Comparison of ENCODE assay signal across 10 cellular contexts in genomic region chr4:38013461-38014366, GRCh38. TPM values are rescaled to one million over a fixed set of nuclear protein-coding genes. Genes with fewer than 3 reads are reported as not detected.
DNase-seq lines count a peak whose midpoint lies in the region; ATAC-seq, FAIRE-seq and TF ChIP-seq lines count a peak whose summit lies in the region.
"Had no signal": no experiment of that assay in that cellular context is flagged by ENCODE, and none has a peak within 500 bp of the region (broad histone marks: within the 10 kb centered on the region; RNA-seq: fewer than 3 reads in every experiment).

No MANE protein-coding gene starts in this region.

- CTCF ChIA-PET in Panc1 (lab: Charles Lee), result no interaction called here

- H3K79me2 ChIP-seq in GM23338 (replicated peaks; ENCODE audit: insufficient read depth), result peaks cover 27% of the 10 kb centered on the region

- BruUV-seq in Panc1 (replicated peaks; lab: Mats Ljungman, UMichigan), result no TSS peak

- 0 out of 2 replicates have a peak overlapping the region, but pooled peaks have one; percentile 51 for H3K27ac ChIP-seq in GM23338 (ENCODE audit: low read depth)
- no peak overlapping the region for H3K27ac ChIP-seq in Panc1 (ENCODE audit: low read length)
- H3K27ac ChIP-seq in psoas muscle, result no peak overlapping the region
- H3K27ac ChIP-seq: WERI-Rb-1 had no signal

- TF ChIP-seq CTCF in GM23338 (conservative IDR thresholded peaks at IDR 0.05; ENCODE audit: low read depth in 2 of 2), result no peak
- no peak for TF ChIP-seq CTCF in Panc1 (IDR thresholded peaks at IDR 0.05)
- TF ChIP-seq CTCF in psoas muscle (IDR thresholded peaks at IDR 0.05), result no peak

- H3K4me3 Mint-ChIP-seq in GM23338, result no peak overlapping the region
- H3K4me3 Mint-ChIP-seq in stimulated activated naive B cell treated with anti-CD40 and anti-IgM and Interleukin-4, amounts not matched to agents 10 μg/mL and 1 μg/mL and 100 μg/mL, for 72 hours, result no peak overlapping the region

- H3K27me3 ChIP-seq in GM23338 (ENCODE audit: insufficient read depth) (no peaks in the 10 kb centered on the region), Panc1 (ENCODE audit: control insufficient read depth, insufficient read depth, low read length) (no peaks in the 10 kb centered on the region), psoas muscle (ENCODE audit: insufficient read depth in 3 of 3, low read length in 2 of 3) (no peaks in the 10 kb centered on the region)

- intact Hi-C loops in Panc1 (cut with micrococcal nuclease; ENCODE audit: unreplicated experiment) (no loop called here), psoas muscle (cut with DNase I) (no loop called here)

- H3K27ac Mint-ChIP-seq in GM23338, result no peak overlapping the region
- H3K27ac Mint-ChIP-seq in stimulated activated naive B cell treated with anti-CD40 and anti-IgM and Interleukin-4, amounts not matched to agents 10 μg/mL and 1 μg/mL and 100 μg/mL, for 72 hours, result no peak overlapping the region

- no peak overlapping the region for H2AFZ ChIP-seq in GM23338

- H3K9me2 ChIP-seq in GM23338 (ENCODE audit: insufficient read depth), result no peaks in the 10 kb centered on the region

- FAIRE-seq in GM12892 (lab: Jason Lieb, UNC), result no peak

- H3K9me3 ChIP-seq in Panc1 (ENCODE audit: control insufficient read depth, insufficient read depth, low read depth, low read length) (no peaks in the 10 kb centered on the region), psoas muscle (no peaks in the 10 kb centered on the region)

- H3K9me3 Mint-ChIP-seq in GM23338, result no peaks in the 10 kb centered on the region; the same call in 2 of the 3 replicates
- no peaks in the 10 kb centered on the region for H3K9me3 Mint-ChIP-seq in stimulated activated naive B cell treated with anti-CD40 and anti-IgM and Interleukin-4, amounts not matched to agents 10 μg/mL and 1 μg/mL and 100 μg/mL, for 72 hours

- 44 to 60% (median 48%) methylated on average over 9 of the region's 9 CpGs for WGBS in psoas muscle, 3 donors

- no peaks in the 10 kb centered on the region for H3F3A ChIP-seq in GM23338 (replicated peaks; ENCODE audit: low read depth)

- H3K4me1 ChIP-seq in GM23338 (ENCODE audit: insufficient read depth) (peaks cover 5% of the 10 kb centered on the region; the same call in 1 of the 2 replicates), Panc1 (ENCODE audit: control insufficient read depth, insufficient read depth, low read length) (no peaks in the 10 kb centered on the region; the same call in 1 of the 2 replicates), psoas muscle (peaks cover 18% of the 10 kb centered on the region)

- peaks cover 11% of the 10 kb centered on the region for H3K36me3 Mint-ChIP-seq in GM23338 (ENCODE audit: low read depth)
- peaks cover 13 to 24% of the 10 kb centered on the region in 2 donors for H3K36me3 Mint-ChIP-seq in stimulated activated naive B cell treated with anti-CD40 and anti-IgM and Interleukin-4, amounts not matched to agents 10 μg/mL and 1 μg/mL and 100 μg/mL, for 72 hours

- TF ChIP-seq POLR2A in GM12892 (IDR thresholded peaks at IDR 0.05; ENCODE audit: low read depth, low read length), result no peak

- H3K4me2 ChIP-seq in GM23338, result no peak overlapping the region

- no peaks in the 10 kb centered on the region for H3K27me3 Mint-ChIP-seq in GM23338 (ENCODE audit: insufficient read depth, low read depth, poor library complexity)
- H3K27me3 Mint-ChIP-seq in stimulated activated naive B cell treated with anti-CD40 and anti-IgM and Interleukin-4, amounts not matched to agents 10 μg/mL and 1 μg/mL and 100 μg/mL, for 72 hours, result no peaks in the 10 kb centered on the region

- DNase-seq in GM23338 (ENCODE audit: low spot score) (no peak), Panc1 (ENCODE audit: low read depth, low spot score) (peak; percentile 10), fibroblast of the conjunctiva (ENCODE audit: low read depth) (peak; percentile 2), psoas muscle (peak; percentile 31 to 63), SKM-1 (lab: John Stamatoyannopoulos, UW; ENCODE audit: unreplicated experiment) (no peak), GM12892 (ENCODE audit: insufficient read length) (no peak), NCI-H82 (lab: John Stamatoyannopoulos, UW) (no peak)
- no peak for DNase-seq in stimulated activated naive B cell treated with anti-CD40 and anti-IgM and Interleukin-4, amounts not matched to agents 10 μg/mL and 1 μg/mL and 100 μg/mL, for 72 hours
- DNase-seq: activated gamma-delta T cell treated with Interleukin-2 at 50 U/mL for 16 hours, WERI-Rb-1 had no signal

- peak; percentile 59 for ATAC-seq in GM23338
- 0 out of 2 replicates have a peak, but pooled peaks have one; percentile 65 for ATAC-seq in Panc1
- peak; percentile 49 to 74 (median 67) for ATAC-seq in psoas muscle
- ATAC-seq in stimulated activated naive B cell treated with anti-CD40 and anti-IgM and Interleukin-4, amounts not matched to agents 10 μg/mL and 1 μg/mL and 100 μg/mL, for 72 hours (replicated peaks), result no peak

- in situ Hi-C loops in Panc1 (cut with HindIII; ENCODE audit: low pct_unique_long_range_greater_than_20kb, low sequenced_read_pairs), result no loop called here

- H3K4me1 Mint-ChIP-seq in GM23338, result peaks cover 9% of the 10 kb centered on the region
- peaks cover 13 to 35% of the 10 kb centered on the region in 2 donors for H3K4me1 Mint-ChIP-seq in stimulated activated naive B cell treated with anti-CD40 and anti-IgM and Interleukin-4, amounts not matched to agents 10 μg/mL and 1 μg/mL and 100 μg/mL, for 72 hours

- peaks cover 10% of the 10 kb centered on the region; the same call in 1 of the 2 replicates for H4K20me1 ChIP-seq in GM23338 (replicated peaks; ENCODE audit: insufficient read depth)

- POLR2A ChIA-PET in Panc1 (lab: Charles Lee), result no interaction called here

- no peak overlapping the region for H3K4me3 ChIP-seq in GM23338
- no peak overlapping the region for H3K4me3 ChIP-seq in Panc1 (ENCODE audit: low read depth in 2 of 2, low read length in 2 of 2)
- no peak overlapping the region for H3K4me3 ChIP-seq in psoas muscle

- H3K36me3 ChIP-seq in GM23338 (ENCODE audit: insufficient read depth) (no peaks in the 10 kb centered on the region), Panc1 (ENCODE audit: control insufficient read depth, insufficient read depth, low read length) (no peaks in the 10 kb centered on the region; the same call in 1 of the 2 replicates), psoas muscle (ENCODE audit: insufficient read depth in 1 of 2, low read depth in 1 of 2) (peaks cover 0 to 10% of the 10 kb centered on the region in 2 donors)

TF ChIP-seq in GM23338, 12 proteins besides CTCF, POLR2A, EP300 and RAD21:
- TF ChIP-seq ETS1 (IDR thresholded peaks at IDR 0.05) (no peak), POLR2AphosphoS5 (IDR thresholded peaks at IDR 0.05; ENCODE audit: low read depth) (no peak), JUNB (IDR thresholded peaks at IDR 0.05; ENCODE audit: unreplicated experiment) (no peak), NANOG (IDR thresholded peaks at IDR 0.05; ENCODE audit: borderline replicate concordance) (no peak)

RNA-seq across cellular contexts. Expression of gene PTTG2, which starts 53.5 kb away (rescaled TPM):
- total RNA-seq in GM23338 (2014; rRNA removed; shearing (Covaris generic)), result not detected in 2 replicates
- polyA plus RNA-seq in GM23338 (2016; fragmentation: Nextera tagmentation; extraction: Ambion mirVana) (1.1 TPM in 1 of 2 replicates, not detected in the other), psoas muscle (1 to 10 TPM in 1 of 3 donors, under 1 TPM in 2; 0.10 to 3.9 (median 0.18) TPM)
- total RNA-seq in Panc1 (2021; ENCODE audit: unreplicated experiment) (not detected), psoas muscle (1 to 10 TPM in 1 of 4 donors, not detected in 3; 1.2 TPM)
- not detected for polyA plus RNA-seq in Panc1 (2012; ENCODE audit: insufficient read length)
- polyA plus RNA-seq in GM12892 (2012; ENCODE audit: missing spikeins), result not detected

Comparison
In these comparisons a context has a peak if more than half of its experiments do, and no peak if none do; other contexts are left out.
1. ATAC-seq: peak in GM23338 (single experiment), Panc1 (single experiment) and psoas muscle (4 of 4); none in stimulated activated naive B cell treated with anti-CD40 and anti-IgM and Interleukin-4, amounts not matched to agents 10 μg/mL and 1 μg/mL and 100 μg/mL, for 72 hours (0 of 2).
2. DNase-seq: peak in Panc1 (single experiment), fibroblast of the conjunctiva (single experiment) and psoas muscle (2 of 2); none in GM23338 (single experiment), SKM-1 (single experiment), GM12892 (single experiment), stimulated activated naive B cell treated with anti-CD40 and anti-IgM and Interleukin-4, amounts not matched to agents 10 μg/mL and 1 μg/mL and 100 μg/mL, for 72 hours (single experiment) and NCI-H82 (single experiment).